ENCODE assay signal across 16 cellular contexts in the genomic region with DNA sequence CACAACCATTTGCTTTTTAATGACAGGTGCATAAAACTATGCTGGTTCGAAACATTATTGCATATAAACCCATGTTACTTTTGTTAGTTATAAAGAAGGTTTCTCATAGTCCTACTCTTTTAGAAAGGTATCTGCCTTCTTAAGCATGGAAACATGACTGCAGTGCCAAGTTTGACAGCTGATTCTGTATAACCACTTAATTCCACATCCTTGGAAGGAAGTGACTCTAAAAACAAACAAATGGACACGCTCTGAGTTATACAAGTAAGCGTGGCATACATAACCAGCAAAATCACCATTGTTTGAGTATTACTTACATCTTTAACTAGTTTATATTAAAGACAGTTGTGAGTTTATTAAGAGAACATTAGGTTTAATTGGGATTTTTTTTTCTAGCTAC.
"Had no signal": no experiment of that assay in that cellular context is flagged by ENCODE, and none has a peak within 500 bp of the region (broad histone marks: within the 10 kb centered on the region; RNA-seq: fewer than 3 reads in every experiment).

No MANE protein-coding gene starts in this region.

- H3K4me3 ChIP-seq: adrenal gland, gastroesophageal sphincter, lung, right lobe of liver, spleen had no signal

- H3K4me1 ChIP-seq: adrenal gland, right lobe of liver, spleen had no signal

- DNase-seq: activated naive CD4-positive, alpha-beta T cell treated with anti-CD3 and anti-CD28 coated beads, Interleukin-2, amount 50 U/mL, for 16 hours; adrenal gland; brain microvascular endothelial cell; hypothalamus; naive thymus-derived CD8-positive, alpha-beta T cell; posterior cingulate gyrus; right lobe of liver; spleen; stimulated activated CD4-positive, alpha-beta T cell treated with anti-CD3 and anti-CD28 coated beads, Interleukin-1b, Interleukin-23, amount 100 ng/mL, for 48 hours; stimulated activated naive CD4-positive, alpha-beta T cell; substantia nigra; trophoblast cell had no signal

- H3K27ac ChIP-seq: adrenal gland, brain microvascular endothelial cell, gastroesophageal sphincter, neutrophil, right lobe of liver, spleen had no signal

- ATAC-seq: activated CD4-positive, CD25-positive, alpha-beta regulatory T cell treated with anti-CD3 and anti-CD28 coated beads, Interleukin-2, amount 50 U/mL, for 24 hours; gastroesophageal sphincter; naive thymus-derived CD8-positive, alpha-beta T cell; right lobe of liver had no signal

- H3K27me3 ChIP-seq: adrenal gland, brain microvascular endothelial cell, gastroesophageal sphincter, neutrophil, right lobe of liver, spleen had no signal

- H3K36me3 ChIP-seq: adrenal gland, brain microvascular endothelial cell, gastroesophageal sphincter, neutrophil, right lobe of liver, spleen had no signal

- H3K9me3 ChIP-seq: adrenal gland, gastroesophageal sphincter, neutrophil, right lobe of liver, spleen had no signal
